ENCODE assay signal across 8 cellular contexts in genomic region chr6:170147832-170148708, GRCh38.
DNase-seq lines count a peak whose midpoint lies in the region; ATAC-seq and TF ChIP-seq lines count a peak whose summit lies in the region.

No MANE protein-coding gene starts in this region.

- H3K9me3 Mint-ChIP-seq in nephron progenitor cell: peaks cover 17% of the 10 kb centered on the region

- peaks cover 25% of the 10 kb centered on the region for H3K27me3 Mint-ChIP-seq in nephron progenitor cell (ENCODE audit: low read depth, poor library complexity)

- H3K4me2 ChIP-seq in PC-3 (ENCODE audit: low read length): no peak overlapping the region

- H3K27ac ChIP-seq in PC-3 (ENCODE audit: low read length): no peak overlapping the region

- no peaks in the 10 kb centered on the region for H3K9me2 ChIP-seq in PC-3 (replicated peaks; ENCODE audit: low read length)

- peak; percentile 82 for ATAC-seq in HG03175 (IDR thresholded peaks at IDR 0.05; ENCODE audit: unreplicated experiment)
- ATAC-seq in GM19455 (IDR thresholded peaks at IDR 0.05; ENCODE audit: unreplicated experiment): no peak
- no peak for ATAC-seq in PC-3

- no peaks in the 10 kb centered on the region for H3F3A ChIP-seq in PC-3 (ENCODE audit: low read length, unreplicated experiment)

- H3K9me3 ChIP-seq in PC-3 (ENCODE audit: low read length): no peaks in the 10 kb centered on the region

- intact Hi-C loops in PC-3 (cut with micrococcal nuclease): no loop called here

- H4K20me1 ChIP-seq in PC-3 (ENCODE audit: low read length): no peaks in the 10 kb centered on the region

- CTCF ChIA-PET in PC-3 (lab: Charles Lee): no interaction called here

- no peaks in the 10 kb centered on the region for H3K79me2 ChIP-seq in PC-3 (ENCODE audit: low read length)

- peak overlapping the region; percentile 42 for H3K4me3 Mint-ChIP-seq in nephron progenitor cell

- BruUV-seq in PC-3 (replicated peaks; lab: Mats Ljungman, UMichigan): no TSS peak

- H3K36me3 Mint-ChIP-seq in nephron progenitor cell (ENCODE audit: low read depth): peaks cover 8% of the 10 kb centered on the region

- no peak overlapping the region for H3K9ac ChIP-seq in PC-3 (ENCODE audit: low read length)

- H3K4me1 ChIP-seq in PC-3 (ENCODE audit: insufficient read depth, low read length): peaks cover 10% of the 10 kb centered on the region

- H3K27ac Mint-ChIP-seq in nephron progenitor cell: peak overlapping the region; percentile 83

- H3K27me3 ChIP-seq in PC-3 (ENCODE audit: low read length): no peaks in the 10 kb centered on the region

- peaks cover 58% of the 10 kb centered on the region for H3K4me1 Mint-ChIP-seq in nephron progenitor cell

- no peaks in the 10 kb centered on the region for H3K36me3 ChIP-seq in PC-3 (ENCODE audit: low read depth, low read length)

- H3K4me3 ChIP-seq in PC-3 (ENCODE audit: low read length): no peak overlapping the region

- peak; percentile 54 for DNase-seq in DMS53 treated with DMSO at 0.1 percent for 48 hours (lab: John Stamatoyannopoulos, UW; ENCODE audit: unreplicated experiment)
- peak; percentile 44 for DNase-seq in activated T-helper 1 cell treated with Interleukin-2 at 50 U/mL for 16 hours (ENCODE audit: low read depth)
- peak; percentile 51 for DNase-seq in nephron progenitor cell
- DNase-seq in NCI-H1105 (lab: John Stamatoyannopoulos, UW): no peak
- DNase-seq in NCI-H2227 treated with DMSO at 0.1 percent for 48 hours (lab: John Stamatoyannopoulos, UW): no peak
- DNase-seq in PC-3: no peak

- H2AFZ ChIP-seq in PC-3 (ENCODE audit: low read length): no peak overlapping the region

- TF ChIP-seq CTCF in nephron progenitor cell (IDR thresholded peaks at IDR 0.05): no peak
- TF ChIP-seq CTCF in PC-3 (conservative IDR thresholded peaks at IDR 0.05; ENCODE audit: low read depth, low read length): no peak

- POLR2A ChIA-PET in PC-3 (lab: Charles Lee; ENCODE audit: unreplicated experiment): no interaction called here

Comparison
In these comparisons a context has a peak if more than half of its experiments do, and no peak if none do; other contexts are left out.
1. DNase-seq: peak in DMS53 treated with DMSO at 0.1 percent for 48 hours (single experiment), activated T-helper 1 cell treated with Interleukin-2 at 50 U/mL for 16 hours (single experiment) and nephron progenitor cell (single experiment); none in NCI-H1105 (single experiment), NCI-H2227 treated with DMSO at 0.1 percent for 48 hours (single experiment) and PC-3 (single experiment).